In genomic region chr16:85927938-85928337, GRCh38 we compare ENCODE assay signal across 1 cellular context.
TF ChIP-seq lines count a peak whose summit lies in the region.

No MANE protein-coding gene starts in this region.

TF ChIP-seq in GM12878, 131 proteins besides CTCF, POLR2A, EP300 and RAD21:
- TF ChIP-seq CEBPZ (IDR thresholded peaks at IDR 0.05; ENCODE audit: low read depth, low read length) (no peak), IKZF2 (IDR thresholded peaks at IDR 0.05) (no peak), ATF3 (IDR thresholded peaks at IDR 0.05; ENCODE audit: borderline replicate concordance, extremely low read depth, low read depth, low read length) (no peak), SRF (IDR thresholded peaks at IDR 0.05; ENCODE audit: low read depth in 2 of 2, low read length in 2 of 2) (no peak), NBN (IDR thresholded peaks at IDR 0.05) (no peak), EZH2 (IDR thresholded peaks at IDR 0.05; ENCODE audit: borderline replicate concordance, control insufficient read depth, low read depth, low read length) (no peak), E4F1 (IDR thresholded peaks at IDR 0.05; ENCODE audit: borderline replicate concordance, partially characterized antibody) (no peak), RBBP5 (conservative IDR thresholded peaks at IDR 0.05) (no peak), NR2F1 (conservative IDR thresholded peaks at IDR 0.05) (no peak)
